8 cellular contexts compared by ENCODE assay signal in genomic region chr7:73647725-73648592, GRCh38. TPM values are rescaled to one million over a fixed set of nuclear protein-coding genes. Genes with fewer than 3 reads are reported as not detected.
DNase-seq lines count a peak whose midpoint lies in the region; ATAC-seq and TF ChIP-seq lines count a peak whose summit lies in the region.

No MANE protein-coding gene starts in this region.

- TF ChIP-seq CTCF in coronary artery (IDR thresholded peaks at IDR 0.05) (no peak), mesothelial cell of epicardium (IDR thresholded peaks at IDR 0.05; ENCODE audit: unreplicated experiment) (no peak)

- peak overlapping the region; percentile 12; the same call in 1 of the 2 replicates for H3K4me3 ChIP-seq in SJSA1
- peak overlapping the region; percentile 70 for H3K4me3 ChIP-seq in coronary artery

- peaks cover 8% of the 10 kb centered on the region for H3K4me1 ChIP-seq in SJSA1 (replicated peaks)

- no peak for ATAC-seq in GM21723 (IDR thresholded peaks at IDR 0.05; ENCODE audit: unreplicated experiment)

- H3K36me3 Mint-ChIP-seq in mesothelial cell of epicardium = no peaks in the 10 kb centered on the region

- no peaks in the 10 kb centered on the region for H3K9me3 ChIP-seq in SJSA1 (replicated peaks)

- H3K4me3 Mint-ChIP-seq in mesothelial cell of epicardium = peak overlapping the region; percentile 58

- no peak overlapping the region for H3K27ac Mint-ChIP-seq in mesothelial cell of epicardium

- peaks cover 84% of the 10 kb centered on the region for H3K27me3 Mint-ChIP-seq in mesothelial cell of epicardium (ENCODE audit: low read depth)

- H3K4me1 Mint-ChIP-seq in mesothelial cell of epicardium = peaks cover 6% of the 10 kb centered on the region

- no peaks in the 10 kb centered on the region for H3K9me3 Mint-ChIP-seq in mesothelial cell of epicardium

- peaks cover 40% of the 10 kb centered on the region for H3K27me3 ChIP-seq in SJSA1 (replicated peaks)

- no peaks in the 10 kb centered on the region for H3K36me3 ChIP-seq in SJSA1

- H3K27ac ChIP-seq in SJSA1 (no peak overlapping the region), coronary artery (no peak overlapping the region)

- DNase-seq in NCI-H1417 (lab: John Stamatoyannopoulos, UW) = peak in 2 of 3 experiments; percentile 72 to 84
- DNase-seq in NCI-H1417 treated with DMSO at 0.1 percent for 48 hours (lab: John Stamatoyannopoulos, UW) = no peak
- DNase-seq in SJSA1 (ENCODE audit: low read depth in 1 of 2, low spot score in 2 of 2) = no peak
- no peak for DNase-seq in coronary artery (ENCODE audit: low spot score)
- DNase-seq in mesothelial cell of epicardium (ENCODE audit: low spot score in 2 of 2, unreplicated experiment in 2 of 2) = no peak
- no peak for DNase-seq in NK-92 treated with Interleukin-12 subunit alpha and Interleukin-12 subunit beta, amount 100 ng/mL, for 24 hours (lab: John Stamatoyannopoulos, UW)
- DNase-seq in NCI-H526 treated with DMSO at 0.1 percent for 48 hours (lab: John Stamatoyannopoulos, UW) = no peak

RNA-seq across cellular contexts. Expression of gene VPS37D, which starts 19.7 kb away (rescaled TPM):
- total RNA-seq in SJSA1 (2014; rRNA removed; shearing (Covaris generic)) = 1.0 and 1.8 TPM in 2 replicates
- 15.4 to 16.7 TPM (median 16.1 TPM) in 3 replicates for total RNA-seq in mesothelial cell of epicardium

RNA-seq across cellular contexts. Expression of gene MLXIPL, which starts 23.6 kb away (rescaled TPM):
- total RNA-seq in SJSA1 (2014; rRNA removed; shearing (Covaris generic)) = not detected in 2 replicates
- 1.5 to 2.6 TPM (median 2.0 TPM) in 3 replicates for total RNA-seq in mesothelial cell of epicardium

RNA-seq across cellular contexts. Expression of gene DNAJC30, which starts 35.3 kb away (rescaled TPM):
- 1.3 TPM in 2 replicates for total RNA-seq in SJSA1 (2014; rRNA removed; shearing (Covaris generic))
- total RNA-seq in mesothelial cell of epicardium = 13.1 to 14.8 TPM (median 14.6 TPM) in 3 replicates

RNA-seq across cellular contexts. Expression of gene BUD23, which starts 35.4 kb away (rescaled TPM):
- 42.2 and 45.5 TPM in 2 replicates for total RNA-seq in SJSA1 (2014; rRNA removed; shearing (Covaris generic))
- 64.2 to 70.2 TPM (median 69.1 TPM) in 3 replicates for total RNA-seq in mesothelial cell of epicardium

Comparison
In these comparisons a context has a peak if more than half of its experiments do, and no peak if none do; other contexts are left out.
1. DNase-seq: peak in NCI-H1417 (2 of 3); none in NCI-H1417 treated with DMSO at 0.1 percent for 48 hours (single experiment), SJSA1 (0 of 2), coronary artery (single experiment), mesothelial cell of epicardium (0 of 2), NK-92 treated with Interleukin-12 subunit alpha and Interleukin-12 subunit beta, amount 100 ng/mL, for 24 hours (single experiment) and NCI-H526 treated with DMSO at 0.1 percent for 48 hours (single experiment).